In the genomic region with DNA sequence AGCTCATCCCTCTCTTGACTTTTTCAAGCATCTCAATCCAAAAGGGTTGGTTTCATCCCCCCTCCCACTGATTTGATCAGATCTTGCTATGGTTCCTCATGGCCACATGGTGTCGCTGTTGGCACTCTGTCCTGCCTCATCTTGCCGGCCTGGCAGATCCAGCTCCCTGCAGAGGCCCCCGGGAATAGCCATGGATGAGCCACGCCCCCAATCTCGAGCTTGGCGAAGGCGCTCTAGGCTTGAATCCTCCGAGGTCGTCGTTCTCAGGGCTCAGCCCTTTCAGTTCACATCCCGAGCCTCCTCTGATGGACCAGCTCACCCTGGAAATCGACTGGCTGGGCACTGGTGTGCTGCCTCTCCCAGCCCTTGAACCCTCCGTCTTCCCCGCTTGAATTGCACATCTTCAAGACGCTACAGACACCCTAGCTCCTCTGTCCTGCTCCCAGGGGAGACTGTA, we compare ENCODE assay signal across 8 cellular contexts.
DNase-seq lines count a peak whose midpoint lies in the region; ATAC-seq and TF ChIP-seq lines count a peak whose summit lies in the region.

No MANE protein-coding gene starts in this region.

- no peaks in the 10 kb centered on the region for H3K9me3 ChIP-seq in OCI-LY1 (ENCODE audit: low read length)
- no peaks in the 10 kb centered on the region for H3K9me3 ChIP-seq in smooth muscle cell (replicated peaks; ENCODE audit: low read depth)

- H3K4me2 ChIP-seq in OCI-LY1 (ENCODE audit: low read length) (no peak overlapping the region), smooth muscle cell (peak overlapping the region; percentile 77)

- H2AFZ ChIP-seq in OCI-LY1 (ENCODE audit: low read length) (no peak overlapping the region), smooth muscle cell (ENCODE audit: low read depth) (peak overlapping the region; percentile 44)

- H3F3A ChIP-seq in OCI-LY1 (ENCODE audit: insufficient read depth, low read length) = no peaks in the 10 kb centered on the region
- H3F3A ChIP-seq in smooth muscle cell (ENCODE audit: low read depth) = no peaks in the 10 kb centered on the region

- no peaks in the 10 kb centered on the region for H3K27me3 ChIP-seq in OCI-LY1 (ENCODE audit: insufficient read depth, low read length)
- peaks cover 32% of the 10 kb centered on the region for H3K27me3 ChIP-seq in smooth muscle cell (ENCODE audit: low read depth)

- H3K79me2 ChIP-seq in OCI-LY1 (ENCODE audit: insufficient read depth, low read length) (no peaks in the 10 kb centered on the region), smooth muscle cell (ENCODE audit: low read depth) (no peaks in the 10 kb centered on the region)

- H3K4me3 ChIP-seq in Jurkat, Clone E6-1 (ENCODE audit: low read length) = no peak overlapping the region
- H3K4me3 ChIP-seq in OCI-LY1 (ENCODE audit: low read depth, low read length, poor library complexity, severe bottlenecking) = no peak overlapping the region
- H3K4me3 ChIP-seq in smooth muscle cell = peak overlapping the region; percentile 34

- WGBS in smooth muscle cell (ENCODE audit: low lambda C conversion rate) = 10% methylated on average over 15 of the region's 15 CpGs

- ATAC-seq in HG02678 (IDR thresholded peaks at IDR 0.05; ENCODE audit: unreplicated experiment) = no peak

- DNase-seq in DMS53 (lab: John Stamatoyannopoulos, UW) (peak; percentile 73), DMS53 treated with DMSO at 0.1 percent for 48 hours (lab: John Stamatoyannopoulos, UW; ENCODE audit: unreplicated experiment) (no peak), T47D (ENCODE audit: low read depth in 1 of 2, low spot score in 1 of 2) (peak; percentile 69 to 80), iPS-NIHi7 (ENCODE audit: extremely low spot score) (peak; percentile 92), smooth muscle cell (lab: John Stamatoyannopoulos, UW; ENCODE audit: unreplicated experiment) (peak; percentile 45)
- peak; percentile 11 for DNase-seq in Jurkat, Clone E6-1 (ENCODE audit: low read depth, low spot score)

- H4K20me1 ChIP-seq in OCI-LY1 (ENCODE audit: insufficient read depth, low read length) = no peaks in the 10 kb centered on the region
- no peaks in the 10 kb centered on the region for H4K20me1 ChIP-seq in smooth muscle cell (ENCODE audit: low read depth)

- H3K9me2 ChIP-seq in OCI-LY1 (ENCODE audit: low read depth, low read length) = no peaks in the 10 kb centered on the region

- in situ Hi-C loops in T47D (cut with HindIII; ENCODE audit: low pct_unique_long_range_greater_than_20kb, low sequenced_read_pairs) = no loop called here

- H3K27ac ChIP-seq in OCI-LY1 (ENCODE audit: low read depth, low read length, poor library complexity, severe bottlenecking) (no peak overlapping the region), smooth muscle cell (ENCODE audit: low read depth) (no peak overlapping the region)

- H3K4me1 ChIP-seq in OCI-LY1 (ENCODE audit: insufficient read depth, low read length, severe bottlenecking) = no peaks in the 10 kb centered on the region
- H3K4me1 ChIP-seq in smooth muscle cell (ENCODE audit: low read depth) = no peaks in the 10 kb centered on the region

- no peak overlapping the region for H3K9ac ChIP-seq in OCI-LY1 (ENCODE audit: low read length)
- no peak overlapping the region for H3K9ac ChIP-seq in smooth muscle cell (ENCODE audit: low read depth)

- TF ChIP-seq CTCF in OCI-LY1 (IDR thresholded peaks at IDR 0.05; ENCODE audit: low read length) (peak; percentile 96), smooth muscle cell (IDR thresholded peaks at IDR 0.05; ENCODE audit: borderline replicate concordance, insufficient read depth, poor library complexity, severe bottlenecking) (peak; percentile 95)

- H3K36me3 ChIP-seq in OCI-LY1 (ENCODE audit: insufficient read depth, low read length) = no peaks in the 10 kb centered on the region
- H3K36me3 ChIP-seq in smooth muscle cell (ENCODE audit: low read depth) = no peaks in the 10 kb centered on the region
